ENCODE assay signal across 2 cellular contexts in the genomic region with DNA sequence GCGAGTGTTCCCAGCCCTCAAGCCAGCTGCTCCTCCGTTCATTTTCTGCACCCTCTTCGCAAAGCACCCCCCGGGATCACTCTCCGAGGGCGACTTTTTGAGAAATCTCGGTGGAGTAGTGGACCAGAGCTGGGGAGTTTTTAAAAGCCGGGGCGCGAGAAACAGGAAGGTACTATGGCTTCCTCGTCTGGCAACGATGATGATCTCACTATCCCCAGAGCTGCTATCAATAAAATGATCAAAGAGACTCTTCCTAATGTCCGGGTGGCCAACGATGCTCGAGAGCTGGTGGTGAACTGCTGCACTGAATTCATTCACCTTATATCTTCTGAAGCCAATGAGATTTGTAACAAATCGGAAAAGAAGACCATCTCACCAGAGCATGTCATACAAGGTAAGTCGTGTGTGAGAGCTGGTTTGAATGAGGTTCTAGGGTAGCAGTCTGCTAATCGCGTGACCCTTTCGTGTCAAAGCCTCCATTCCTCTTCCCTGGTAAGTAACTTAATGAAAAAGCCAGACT.
TF ChIP-seq lines count a peak whose summit lies in the region.

No MANE protein-coding gene starts in this region.

TF ChIP-seq in SK-N-SH treated with all-trans-retinoic acid at 6 μM for 48 hours, 23 proteins besides CTCF, POLR2A, EP300 and RAD21 (continued from another document):
- TF ChIP-seq PPARA (CRISPR knock-in tag; IDR thresholded peaks at IDR 0.05; ENCODE audit: borderline replicate concordance), result no peak
- no peak for TF ChIP-seq SNAI2 (CRISPR knock-in tag; IDR thresholded peaks at IDR 0.05)
- no peak for TF ChIP-seq ESRRG (CRISPR knock-in tag; IDR thresholded peaks at IDR 0.05)
- no peak for TF ChIP-seq ZNF565 (CRISPR knock-in tag; conservative IDR thresholded peaks at IDR 0.05; ENCODE audit: low read depth)
- no peak for TF ChIP-seq CSDC2 (CRISPR knock-in tag; IDR thresholded peaks at IDR 0.05)
- no peak for TF ChIP-seq BACH2 (CRISPR knock-in tag; IDR thresholded peaks at IDR 0.05; ENCODE audit: borderline replicate concordance)
- TF ChIP-seq CSRNP3 (CRISPR knock-in tag; IDR thresholded peaks at IDR 0.05), result no peak
- TF ChIP-seq ZFP30 (CRISPR knock-in tag; IDR thresholded peaks at IDR 0.05), result no peak
- no peak for TF ChIP-seq GLIS3 (CRISPR knock-in tag; IDR thresholded peaks at IDR 0.05)
- no peak for TF ChIP-seq OSR1 (CRISPR knock-in tag; IDR thresholded peaks at IDR 0.05)
- TF ChIP-seq ZNF8 (CRISPR knock-in tag; IDR thresholded peaks at IDR 0.05), result no peak
- TF ChIP-seq ZC3H10 (CRISPR knock-in tag; IDR thresholded peaks at IDR 0.05), result no peak
- no peak for TF ChIP-seq ZNF70 (CRISPR knock-in tag; IDR thresholded peaks at IDR 0.05)
- TF ChIP-seq, protein P1, sequence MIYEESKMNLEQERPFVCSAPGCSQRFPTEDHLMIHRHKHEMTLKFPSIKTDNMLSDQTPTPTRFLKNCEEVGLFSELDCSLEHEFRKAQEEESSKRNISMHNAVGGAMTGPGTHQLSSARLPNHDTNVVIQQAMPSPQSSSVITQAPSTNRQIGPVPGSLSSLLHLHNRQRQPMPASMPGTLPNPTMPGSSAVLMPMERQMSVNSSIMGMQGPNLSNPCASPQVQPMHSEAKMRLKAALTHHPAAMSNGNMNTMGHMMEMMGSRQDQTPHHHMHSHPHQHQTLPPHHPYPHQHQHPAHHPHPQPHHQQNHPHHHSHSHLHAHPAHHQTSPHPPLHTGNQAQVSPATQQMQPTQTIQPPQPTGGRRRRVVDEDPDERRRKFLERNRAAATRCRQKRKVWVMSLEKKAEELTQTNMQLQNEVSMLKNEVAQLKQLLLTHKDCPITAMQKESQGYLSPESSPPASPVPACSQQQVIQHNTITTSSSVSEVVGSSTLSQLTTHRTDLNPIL (CRISPR knock-in tag; IDR thresholded peaks at IDR 0.05; ENCODE audit: low read depth), result no peak
- no peak for TF ChIP-seq TCF4 (CRISPR knock-in tag; IDR thresholded peaks at IDR 0.05; ENCODE audit: borderline replicate concordance)

TF ChIP-seq in GM12878, 131 proteins besides CTCF, POLR2A, EP300 and RAD21 (continued from another document):
- TF ChIP-seq MLLT1 (IDR thresholded peaks at IDR 0.05) (no peak), SUZ12 (IDR thresholded peaks at IDR 0.05; ENCODE audit: unreplicated experiment) (no peak), GATAD2B (conservative IDR thresholded peaks at IDR 0.05; ENCODE audit: low read depth) (no peak), SMAD1 (IDR thresholded peaks at IDR 0.05; ENCODE audit: low read depth, partially characterized antibody) (no peak), POU2F2 (IDR thresholded peaks at IDR 0.05; ENCODE audit: borderline replicate concordance, low read depth, low read length) (peak; percentile 13; the same call in 1 of the 3 replicates), FOS (IDR thresholded peaks at IDR 0.05; ENCODE audit: borderline replicate concordance, extremely low read depth, insufficient read length) (no peak), TAF1 (IDR thresholded peaks at IDR 0.05; ENCODE audit: borderline replicate concordance, low read depth, low read length) (no peak; the same call in 1 of the 2 replicates), BACH1 (IDR thresholded peaks at IDR 0.05; ENCODE audit: borderline replicate concordance) (0 out of 2 replicates have a peak, but pooled peaks have one; percentile 1), GABPA (IDR thresholded peaks at IDR 0.05; ENCODE audit: low read depth) (0 out of 2 replicates have a peak, but pooled peaks have one; percentile 7), PAX8 (IDR thresholded peaks at IDR 0.05) (peak; percentile 72; the same call in 1 of the 2 replicates), BHLHE40 (IDR thresholded peaks at IDR 0.05; ENCODE audit: borderline replicate concordance in 1 of 2, low read depth in 2 of 2, low read length in 1 of 2) (peak; percentile 35 to 40; a peak in 1 of 4 replicates), RAD51 (IDR thresholded peaks at IDR 0.05) (no peak)
- TF ChIP-seq, protein P2, sequence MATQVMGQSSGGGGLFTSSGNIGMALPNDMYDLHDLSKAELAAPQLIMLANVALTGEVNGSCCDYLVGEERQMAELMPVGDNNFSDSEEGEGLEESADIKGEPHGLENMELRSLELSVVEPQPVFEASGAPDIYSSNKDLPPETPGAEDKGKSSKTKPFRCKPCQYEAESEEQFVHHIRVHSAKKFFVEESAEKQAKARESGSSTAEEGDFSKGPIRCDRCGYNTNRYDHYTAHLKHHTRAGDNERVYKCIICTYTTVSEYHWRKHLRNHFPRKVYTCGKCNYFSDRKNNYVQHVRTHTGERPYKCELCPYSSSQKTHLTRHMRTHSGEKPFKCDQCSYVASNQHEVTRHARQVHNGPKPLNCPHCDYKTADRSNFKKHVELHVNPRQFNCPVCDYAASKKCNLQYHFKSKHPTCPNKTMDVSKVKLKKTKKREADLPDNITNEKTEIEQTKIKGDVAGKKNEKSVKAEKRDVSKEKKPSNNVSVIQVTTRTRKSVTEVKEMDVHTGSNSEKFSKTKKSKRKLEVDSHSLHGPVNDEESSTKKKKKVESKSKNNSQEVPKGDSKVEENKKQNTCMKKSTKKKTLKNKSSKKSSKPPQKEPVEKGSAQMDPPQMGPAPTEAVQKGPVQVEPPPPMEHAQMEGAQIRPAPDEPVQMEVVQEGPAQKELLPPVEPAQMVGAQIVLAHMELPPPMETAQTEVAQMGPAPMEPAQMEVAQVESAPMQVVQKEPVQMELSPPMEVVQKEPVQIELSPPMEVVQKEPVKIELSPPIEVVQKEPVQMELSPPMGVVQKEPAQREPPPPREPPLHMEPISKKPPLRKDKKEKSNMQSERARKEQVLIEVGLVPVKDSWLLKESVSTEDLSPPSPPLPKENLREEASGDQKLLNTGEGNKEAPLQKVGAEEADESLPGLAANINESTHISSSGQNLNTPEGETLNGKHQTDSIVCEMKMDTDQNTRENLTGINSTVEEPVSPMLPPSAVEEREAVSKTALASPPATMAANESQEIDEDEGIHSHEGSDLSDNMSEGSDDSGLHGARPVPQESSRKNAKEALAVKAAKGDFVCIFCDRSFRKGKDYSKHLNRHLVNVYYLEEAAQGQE (IDR thresholded peaks at IDR 0.05; ENCODE audit: low read depth, low read length), result no peak
- TF ChIP-seq, protein P3, sequence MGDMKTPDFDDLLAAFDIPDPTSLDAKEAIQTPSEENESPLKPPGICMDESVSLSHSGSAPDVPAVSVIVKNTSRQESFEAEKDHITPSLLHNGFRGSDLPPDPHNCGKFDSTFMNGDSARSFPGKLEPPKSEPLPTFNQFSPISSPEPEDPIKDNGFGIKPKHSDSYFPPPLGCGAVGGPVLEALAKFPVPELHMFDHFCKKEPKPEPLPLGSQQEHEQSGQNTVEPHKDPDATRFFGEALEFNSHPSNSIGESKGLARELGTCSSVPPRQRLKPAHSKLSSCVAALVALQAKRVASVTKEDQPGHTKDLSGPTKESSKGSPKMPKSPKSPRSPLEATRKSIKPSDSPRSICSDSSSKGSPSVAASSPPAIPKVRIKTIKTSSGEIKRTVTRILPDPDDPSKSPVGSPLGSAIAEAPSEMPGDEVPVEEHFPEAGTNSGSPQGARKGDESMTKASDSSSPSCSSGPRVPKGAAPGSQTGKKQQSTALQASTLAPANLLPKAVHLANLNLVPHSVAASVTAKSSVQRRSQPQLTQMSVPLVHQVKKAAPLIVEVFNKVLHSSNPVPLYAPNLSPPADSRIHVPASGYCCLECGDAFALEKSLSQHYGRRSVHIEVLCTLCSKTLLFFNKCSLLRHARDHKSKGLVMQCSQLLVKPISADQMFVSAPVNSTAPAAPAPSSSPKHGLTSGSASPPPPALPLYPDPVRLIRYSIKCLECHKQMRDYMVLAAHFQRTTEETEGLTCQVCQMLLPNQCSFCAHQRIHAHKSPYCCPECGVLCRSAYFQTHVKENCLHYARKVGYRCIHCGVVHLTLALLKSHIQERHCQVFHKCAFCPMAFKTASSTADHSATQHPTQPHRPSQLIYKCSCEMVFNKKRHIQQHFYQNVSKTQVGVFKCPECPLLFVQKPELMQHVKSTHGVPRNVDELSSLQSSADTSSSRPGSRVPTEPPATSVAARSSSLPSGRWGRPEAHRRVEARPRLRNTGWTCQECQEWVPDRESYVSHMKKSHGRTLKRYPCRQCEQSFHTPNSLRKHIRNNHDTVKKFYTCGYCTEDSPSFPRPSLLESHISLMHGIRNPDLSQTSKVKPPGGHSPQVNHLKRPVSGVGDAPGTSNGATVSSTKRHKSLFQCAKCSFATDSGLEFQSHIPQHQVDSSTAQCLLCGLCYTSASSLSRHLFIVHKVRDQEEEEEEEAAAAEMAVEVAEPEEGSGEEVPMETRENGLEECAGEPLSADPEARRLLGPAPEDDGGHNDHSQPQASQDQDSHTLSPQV (IDR thresholded peaks at IDR 0.05), result no peak
- TF ChIP-seq, protein P4, sequence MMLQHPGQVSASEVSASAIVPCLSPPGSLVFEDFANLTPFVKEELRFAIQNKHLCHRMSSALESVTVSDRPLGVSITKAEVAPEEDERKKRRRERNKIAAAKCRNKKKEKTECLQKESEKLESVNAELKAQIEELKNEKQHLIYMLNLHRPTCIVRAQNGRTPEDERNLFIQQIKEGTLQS (IDR thresholded peaks at IDR 0.05; ENCODE audit: borderline replicate concordance, extremely low read depth, low read depth, low read length), result no peak
- TF ChIP-seq, protein P5, sequence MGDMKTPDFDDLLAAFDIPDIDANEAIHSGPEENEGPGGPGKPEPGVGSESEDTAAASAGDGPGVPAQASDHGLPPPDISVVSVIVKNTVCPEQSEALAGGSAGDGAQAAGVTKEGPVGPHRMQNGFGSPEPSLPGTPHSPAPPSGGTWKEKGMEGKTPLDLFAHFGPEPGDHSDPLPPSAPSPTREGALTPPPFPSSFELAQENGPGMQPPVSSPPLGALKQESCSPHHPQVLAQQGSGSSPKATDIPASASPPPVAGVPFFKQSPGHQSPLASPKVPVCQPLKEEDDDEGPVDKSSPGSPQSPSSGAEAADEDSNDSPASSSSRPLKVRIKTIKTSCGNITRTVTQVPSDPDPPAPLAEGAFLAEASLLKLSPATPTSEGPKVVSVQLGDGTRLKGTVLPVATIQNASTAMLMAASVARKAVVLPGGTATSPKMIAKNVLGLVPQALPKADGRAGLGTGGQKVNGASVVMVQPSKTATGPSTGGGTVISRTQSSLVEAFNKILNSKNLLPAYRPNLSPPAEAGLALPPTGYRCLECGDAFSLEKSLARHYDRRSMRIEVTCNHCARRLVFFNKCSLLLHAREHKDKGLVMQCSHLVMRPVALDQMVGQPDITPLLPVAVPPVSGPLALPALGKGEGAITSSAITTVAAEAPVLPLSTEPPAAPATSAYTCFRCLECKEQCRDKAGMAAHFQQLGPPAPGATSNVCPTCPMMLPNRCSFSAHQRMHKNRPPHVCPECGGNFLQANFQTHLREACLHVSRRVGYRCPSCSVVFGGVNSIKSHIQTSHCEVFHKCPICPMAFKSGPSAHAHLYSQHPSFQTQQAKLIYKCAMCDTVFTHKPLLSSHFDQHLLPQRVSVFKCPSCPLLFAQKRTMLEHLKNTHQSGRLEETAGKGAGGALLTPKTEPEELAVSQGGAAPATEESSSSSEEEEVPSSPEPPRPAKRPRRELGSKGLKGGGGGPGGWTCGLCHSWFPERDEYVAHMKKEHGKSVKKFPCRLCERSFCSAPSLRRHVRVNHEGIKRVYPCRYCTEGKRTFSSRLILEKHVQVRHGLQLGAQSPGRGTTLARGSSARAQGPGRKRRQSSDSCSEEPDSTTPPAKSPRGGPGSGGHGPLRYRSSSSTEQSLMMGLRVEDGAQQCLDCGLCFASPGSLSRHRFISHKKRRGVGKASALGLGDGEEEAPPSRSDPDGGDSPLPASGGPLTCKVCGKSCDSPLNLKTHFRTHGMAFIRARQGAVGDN (IDR thresholded peaks at IDR 0.05), result no peak
- TF ChIP-seq, protein P6, sequence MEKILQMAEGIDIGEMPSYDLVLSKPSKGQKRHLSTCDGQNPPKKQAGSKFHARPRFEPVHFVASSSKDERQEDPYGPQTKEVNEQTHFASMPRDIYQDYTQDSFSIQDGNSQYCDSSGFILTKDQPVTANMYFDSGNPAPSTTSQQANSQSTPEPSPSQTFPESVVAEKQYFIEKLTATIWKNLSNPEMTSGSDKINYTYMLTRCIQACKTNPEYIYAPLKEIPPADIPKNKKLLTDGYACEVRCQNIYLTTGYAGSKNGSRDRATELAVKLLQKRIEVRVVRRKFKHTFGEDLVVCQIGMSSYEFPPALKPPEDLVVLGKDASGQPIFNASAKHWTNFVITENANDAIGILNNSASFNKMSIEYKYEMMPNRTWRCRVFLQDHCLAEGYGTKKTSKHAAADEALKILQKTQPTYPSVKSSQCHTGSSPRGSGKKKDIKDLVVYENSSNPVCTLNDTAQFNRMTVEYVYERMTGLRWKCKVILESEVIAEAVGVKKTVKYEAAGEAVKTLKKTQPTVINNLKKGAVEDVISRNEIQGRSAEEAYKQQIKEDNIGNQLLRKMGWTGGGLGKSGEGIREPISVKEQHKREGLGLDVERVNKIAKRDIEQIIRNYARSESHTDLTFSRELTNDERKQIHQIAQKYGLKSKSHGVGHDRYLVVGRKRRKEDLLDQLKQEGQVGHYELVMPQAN (conservative IDR thresholded peaks at IDR 0.05), result no peak
TF ChIP-seq in GM12878: peak in this region for 9.
